ENCODE assay signal across 7 cellular contexts in the genomic region with DNA sequence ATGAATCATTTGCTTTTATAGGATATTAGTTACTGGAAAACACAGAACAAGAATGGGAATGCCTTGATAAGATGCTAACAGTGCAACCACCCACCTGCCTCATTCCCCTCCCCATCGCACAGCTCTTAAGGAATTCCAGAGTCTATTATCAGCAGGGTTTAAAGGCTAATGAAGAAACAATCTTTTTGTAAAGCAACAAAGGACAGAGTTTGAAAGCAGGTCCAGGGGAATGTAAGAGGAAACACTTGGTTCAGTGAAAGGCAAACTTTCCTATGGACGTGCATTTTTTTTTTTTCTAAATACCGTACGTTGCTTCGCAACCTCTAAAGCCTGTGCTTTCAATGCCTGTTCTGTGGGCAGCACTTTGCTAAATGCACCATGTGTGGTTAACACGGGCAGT.
"Had no signal": no experiment of that assay in that cellular context is flagged by ENCODE, and none has a peak within 500 bp of the region (broad histone marks: within the 10 kb centered on the region; RNA-seq: fewer than 3 reads in every experiment).

No MANE protein-coding gene starts in this region.

- H3K4me3 ChIP-seq: K562 had no signal

- H3K27ac ChIP-seq: HL-60 had no signal

- H3K36me3 Mint-ChIP-seq: IgD-negative memory B cell had no signal

- H3K27ac Mint-ChIP-seq: IgD-negative memory B cell had no signal

- H3K4me1 Mint-ChIP-seq: IgD-negative memory B cell had no signal

- H3K4me3 Mint-ChIP-seq: IgD-negative memory B cell had no signal

- ATAC-seq: HepG2, K562 had no signal

- DNase-seq: IMR-90, KBM-7, KG1 had no signal
